8 cellular contexts compared by ENCODE assay signal in the genomic region with DNA sequence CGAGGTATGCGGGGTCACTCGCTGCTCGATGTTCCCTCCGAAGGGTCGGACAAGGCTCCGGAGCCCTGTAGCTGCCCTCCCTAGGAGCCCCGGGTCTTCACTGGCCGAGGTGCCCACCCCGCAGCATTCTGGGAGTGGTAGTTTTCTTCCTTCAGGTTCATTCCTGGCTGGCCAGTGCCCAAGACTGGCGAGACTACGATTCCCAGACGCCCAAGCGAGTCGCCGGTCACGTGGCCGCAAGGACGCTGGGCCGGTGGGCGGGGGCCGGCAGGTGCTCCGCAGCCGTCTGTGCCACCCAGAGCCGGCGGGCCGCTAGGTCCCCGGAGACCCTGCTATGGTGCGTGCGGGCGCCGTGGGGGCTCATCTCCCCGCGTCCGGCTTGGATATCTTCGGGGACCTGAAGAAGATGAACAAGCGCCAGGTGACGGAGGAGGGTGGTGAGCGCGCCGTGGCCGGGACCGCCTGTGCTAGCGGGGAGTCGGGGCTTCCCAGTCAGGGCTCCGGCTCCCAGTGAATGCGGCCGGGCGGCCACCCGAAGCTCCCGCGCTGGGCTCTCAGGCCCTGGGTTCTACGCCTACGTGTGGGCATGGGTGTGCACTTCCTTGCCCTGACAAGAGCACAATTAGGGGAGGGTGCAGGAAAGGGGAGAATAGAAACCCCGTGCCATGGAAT. TPM values are rescaled to one million over a fixed set of nuclear protein-coding genes. Genes with fewer than 3 reads are reported as not detected.
DNase-seq lines count a peak whose midpoint lies in the region; ATAC-seq lines count a peak whose summit lies in the region.

A gene (plus strand): TSS at position 270 of the 672 bp plus-strand sequence. CDS start 65 bp downstream, at position 335.

- H3K4me3 ChIP-seq in Karpas-422 (ENCODE audit: low read length): peak within 1 kb of the TSS; percentile 74

- H3K36me3 Mint-ChIP-seq in activated T-helper 1 cell treated with anti-CD3 and anti-CD28 coated beads, Interleukin-12 subunit alpha, Interleukin-12 subunit beta, Interleukin-2, Interleukin-4 antibody, amounts not matched to agents 30 ng/mL and 10 ng/mL and 1 ng/mL, durations not matched to agents 14 hours and 24 hours and 36 hours (ENCODE audit: low read depth): peaks cover 3% of the 10 kb centered on the region
- no peaks in the 10 kb centered on the region for H3K36me3 Mint-ChIP-seq in naive B cell
- H3K36me3 Mint-ChIP-seq in stimulated activated memory B cell treated with anti-CD40 and anti-IgM and Interleukin-4, amounts not matched to agents 10 μg/mL and 1 μg/mL and 100 μg/mL, for 72 hours: no peaks in the 10 kb centered on the region

- H3K4me2 ChIP-seq in Karpas-422 (ENCODE audit: low read depth, low read length, poor library complexity, severe bottlenecking): peak within 1 kb of the TSS; percentile 78

- H3K9me3 ChIP-seq in Karpas-422 (ENCODE audit: low read length): no peaks in the 10 kb centered on the region

- H3K27me3 ChIP-seq in Karpas-422 (ENCODE audit: low read length): no peaks in the 10 kb centered on the region

- no peaks in the 10 kb centered on the region for H3K36me3 ChIP-seq in Karpas-422 (ENCODE audit: insufficient read depth, low read length)

- peaks cover 43% of the 10 kb centered on the region for H3K79me2 ChIP-seq in Karpas-422 (ENCODE audit: low read length)

- intact Hi-C loops in activated T-helper 1 cell treated with anti-CD3 and anti-CD28 coated beads, Interleukin-12 subunit alpha, Interleukin-12 subunit beta, Interleukin-2, Interleukin-4 antibody, amounts not matched to agents 30 ng/mL and 10 ng/mL and 1 ng/mL, durations not matched to agents 14 hours and 24 hours and 36 hours (cut with micrococcal nuclease): loop anchor here (1.0 to 10.0 kb wide), 11 partner anchors 10 to 1507 kb away; a partner anchor contains a TSS

- ATAC-seq in GM21825 (IDR thresholded peaks at IDR 0.05; ENCODE audit: unreplicated experiment) (peak; percentile 77), naive B cell (ENCODE audit: low read depth in 2 of 2) (peak; percentile 83 to 84)
- peak; percentile 93 for ATAC-seq in stimulated activated memory B cell treated with anti-CD40 and anti-IgM and Interleukin-4, amounts not matched to agents 10 μg/mL and 1 μg/mL and 100 μg/mL, for 72 hours

- H4K20me1 ChIP-seq in Karpas-422 (ENCODE audit: insufficient read depth, low read depth, low read length): no peaks in the 10 kb centered on the region

- H3K27me3 Mint-ChIP-seq in activated T-helper 1 cell treated with anti-CD3 and anti-CD28 coated beads, Interleukin-12 subunit alpha, Interleukin-12 subunit beta, Interleukin-2, Interleukin-4 antibody, amounts not matched to agents 30 ng/mL and 10 ng/mL and 1 ng/mL, durations not matched to agents 14 hours and 24 hours and 36 hours (ENCODE audit: insufficient read depth): peaks cover 17% of the 10 kb centered on the region
- peaks cover 7 to 17% (median 15%) of the 10 kb centered on the region in 3 donors for H3K27me3 Mint-ChIP-seq in naive B cell
- peaks cover 6% of the 10 kb centered on the region for H3K27me3 Mint-ChIP-seq in stimulated activated memory B cell treated with anti-CD40 and anti-IgM and Interleukin-4, amounts not matched to agents 10 μg/mL and 1 μg/mL and 100 μg/mL, for 72 hours

- H3K27ac ChIP-seq in Karpas-422 (ENCODE audit: low read length): peak within 1 kb of the TSS; percentile 94

- H3K9me3 Mint-ChIP-seq in activated T-helper 1 cell treated with anti-CD3 and anti-CD28 coated beads, Interleukin-12 subunit alpha, Interleukin-12 subunit beta, Interleukin-2, Interleukin-4 antibody, amounts not matched to agents 30 ng/mL and 10 ng/mL and 1 ng/mL, durations not matched to agents 14 hours and 24 hours and 36 hours: no peaks in the 10 kb centered on the region
- no peaks in the 10 kb centered on the region for H3K9me3 Mint-ChIP-seq in naive B cell
- no peaks in the 10 kb centered on the region for H3K9me3 Mint-ChIP-seq in stimulated activated memory B cell treated with anti-CD40 and anti-IgM and Interleukin-4, amounts not matched to agents 10 μg/mL and 1 μg/mL and 100 μg/mL, for 72 hours

- peak within 1 kb of the TSS; percentile 78 for H3K9ac ChIP-seq in Karpas-422 (ENCODE audit: low read length)

- H3K9me2 ChIP-seq in Karpas-422 (replicated peaks; ENCODE audit: insufficient read depth, low read length): no peaks in the 10 kb centered on the region

- peak within 1 kb of the TSS; percentile 87; the same call in 1 of the 2 replicates for H2AFZ ChIP-seq in Karpas-422 (ENCODE audit: low read length)

- DNase-seq in DMS79 (lab: John Stamatoyannopoulos, UW): peak; percentile 96
- peak; percentile 99 for DNase-seq in Karpas-422
- peak; percentile 96 for DNase-seq in RKO (ENCODE audit: low spot score)
- DNase-seq in activated T-helper 1 cell treated with anti-CD3 and anti-CD28 coated beads, Interleukin-12 subunit alpha, Interleukin-12 subunit beta, Interleukin-2, Interleukin-4 antibody, amounts not matched to agents 30 ng/mL and 10 ng/mL and 1 ng/mL, durations not matched to agents 14 hours and 24 hours and 36 hours (ENCODE audit: low spot score): peak; percentile 96
- DNase-seq in fibroblast of gingiva (ENCODE audit: low read depth): peak; percentile 86
- DNase-seq in naive B cell: peak; percentile 99

- H3K4me3 Mint-ChIP-seq in activated T-helper 1 cell treated with anti-CD3 and anti-CD28 coated beads, Interleukin-12 subunit alpha, Interleukin-12 subunit beta, Interleukin-2, Interleukin-4 antibody, amounts not matched to agents 30 ng/mL and 10 ng/mL and 1 ng/mL, durations not matched to agents 14 hours and 24 hours and 36 hours: peak within 1 kb of the TSS; percentile 94
- H3K4me3 Mint-ChIP-seq in naive B cell: peak within 1 kb of the TSS; percentile 95 to 99 (median 97)
- peak within 1 kb of the TSS; percentile 95 for H3K4me3 Mint-ChIP-seq in stimulated activated memory B cell treated with anti-CD40 and anti-IgM and Interleukin-4, amounts not matched to agents 10 μg/mL and 1 μg/mL and 100 μg/mL, for 72 hours

- H3K4me1 ChIP-seq in Karpas-422 (ENCODE audit: low read length): peaks cover 50% of the 10 kb centered on the region

- H3K4me1 Mint-ChIP-seq in activated T-helper 1 cell treated with anti-CD3 and anti-CD28 coated beads, Interleukin-12 subunit alpha, Interleukin-12 subunit beta, Interleukin-2, Interleukin-4 antibody, amounts not matched to agents 30 ng/mL and 10 ng/mL and 1 ng/mL, durations not matched to agents 14 hours and 24 hours and 36 hours (ENCODE audit: low read depth): peaks cover 35% of the 10 kb centered on the region
- peaks cover 27 to 40% (median 33%) of the 10 kb centered on the region in 3 donors for H3K4me1 Mint-ChIP-seq in naive B cell
- peaks cover 41% of the 10 kb centered on the region for H3K4me1 Mint-ChIP-seq in stimulated activated memory B cell treated with anti-CD40 and anti-IgM and Interleukin-4, amounts not matched to agents 10 μg/mL and 1 μg/mL and 100 μg/mL, for 72 hours

- H3K27ac Mint-ChIP-seq in activated T-helper 1 cell treated with anti-CD3 and anti-CD28 coated beads, Interleukin-12 subunit alpha, Interleukin-12 subunit beta, Interleukin-2, Interleukin-4 antibody, amounts not matched to agents 30 ng/mL and 10 ng/mL and 1 ng/mL, durations not matched to agents 14 hours and 24 hours and 36 hours: peak within 1 kb of the TSS; percentile 98
- peak within 1 kb of the TSS; percentile 99 to 100 (median 100) for H3K27ac Mint-ChIP-seq in naive B cell
- H3K27ac Mint-ChIP-seq in stimulated activated memory B cell treated with anti-CD40 and anti-IgM and Interleukin-4, amounts not matched to agents 10 μg/mL and 1 μg/mL and 100 μg/mL, for 72 hours: peak within 1 kb of the TSS; percentile 99

RNA-seq across cellular contexts. Expression of the gene that starts here (rescaled TPM):
- total RNA-seq in Karpas-422 (2014; rRNA removed; shearing (Covaris generic); ENCODE audit: low replicate concordance): 105 and 164 TPM in 2 replicates
- 147 and 148 TPM in 2 replicates for total RNA-seq in activated T-helper 1 cell treated with anti-CD3 and anti-CD28 coated beads, Interleukin-12 subunit alpha, Interleukin-12 subunit beta, Interleukin-2, Interleukin-4 antibody, amounts not matched to agents 30 ng/mL and 10 ng/mL and 1 ng/mL, durations not matched to agents 14 hours and 24 hours and 36 hours
- polyA plus RNA-seq in naive B cell (ENCODE audit: low read depth in 6 of 6): 100 to 1,000 TPM; 112 to 205 (median 137) TPM

Comparison
In these comparisons a context has a peak if more than half of its experiments do, and no peak if none do; other contexts are left out.
1. Peak in every context shown above with its lines: DNase-seq, ATAC-seq, H3K4me3 ChIP-seq and H3K27ac ChIP-seq.